Comparison of ENCODE assay signal across 13 cellular contexts in the genomic region with DNA sequence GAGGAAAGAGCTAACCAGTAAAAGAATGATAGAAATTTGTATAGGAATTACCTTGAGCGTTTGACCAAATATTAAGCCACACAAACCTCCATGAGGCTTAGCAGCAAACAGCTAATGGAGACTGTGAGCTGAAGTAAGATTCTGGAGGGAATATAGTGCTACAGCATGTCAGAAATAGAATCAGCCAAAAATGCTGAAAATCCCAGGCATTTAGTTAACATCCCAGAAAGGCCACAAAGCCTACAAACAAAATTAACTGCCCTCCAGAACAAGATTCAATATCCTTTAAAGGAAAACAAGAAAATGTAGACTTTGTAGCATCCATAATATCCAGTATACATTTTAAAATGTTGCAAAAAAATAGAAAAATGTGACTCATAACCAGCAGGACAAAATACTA.
"Had no signal": no experiment of that assay in that cellular context is flagged by ENCODE, and none has a peak within 500 bp of the region (broad histone marks: within the 10 kb centered on the region; RNA-seq: fewer than 3 reads in every experiment).

No MANE protein-coding gene starts in this region.

- H3K4me3 ChIP-seq: coronary artery, lower lobe of right lung, stomach, thyroid gland had no signal

- DNase-seq: effector memory CD8-positive, alpha-beta T cell; erythroblast; left ventricle myocardium superior; lower lobe of right lung; natural killer cell; occipital lobe; stimulated activated CD4-positive, alpha-beta T cell treated with anti-CD3 and anti-CD28 coated beads, Interleukin-2, amount 100 ng/mL, for 24 hours; stimulated activated CD4-positive, alpha-beta T cell treated with anti-CD3 and anti-CD28 coated beads, Interleukin-4, amount 100 ng/mL, for 24 hours; stimulated activated naive CD4-positive, alpha-beta T cell treated with Interleukin-2 at 50 U/mL for 16 hours; stomach; thyroid gland had no signal

- H3K9me3 ChIP-seq: lower lobe of right lung, stomach, thyroid gland had no signal

- H3K4me1 ChIP-seq: lower lobe of right lung, parathyroid adenoma, stomach, thyroid gland had no signal

- H2AFZ ChIP-seq: parathyroid adenoma had no signal

- H3K27me3 ChIP-seq: stomach, thyroid gland had no signal

- H3K9ac ChIP-seq: parathyroid adenoma had no signal

- H3K79me2 ChIP-seq: parathyroid adenoma had no signal

- H3K36me3 ChIP-seq: lower lobe of right lung, stomach, thyroid gland had no signal

- H3K27ac ChIP-seq: coronary artery, lower lobe of right lung, parathyroid adenoma, stomach, thyroid gland had no signal
